ENCODE assay signal across 8 cellular contexts in the genomic region with DNA sequence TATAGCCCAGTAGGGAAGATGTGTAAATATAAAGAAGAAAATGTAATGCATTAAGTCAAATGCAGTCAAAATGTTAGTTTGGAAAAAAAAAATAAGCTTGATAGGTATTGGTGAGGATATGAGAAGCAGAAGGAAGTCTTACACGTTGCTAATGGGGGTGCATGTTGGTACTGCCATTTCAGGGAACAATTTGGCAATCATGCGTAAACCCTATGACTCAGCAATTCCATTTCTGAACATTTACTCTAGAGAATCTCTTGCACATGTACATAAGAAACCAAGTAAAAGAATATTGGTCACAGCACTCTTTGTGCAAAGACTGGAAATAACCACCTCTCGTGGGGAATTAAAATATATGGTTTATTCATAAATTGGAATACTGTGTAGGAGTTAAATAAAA. TPM values are rescaled to one million over a fixed set of nuclear protein-coding genes. Genes with fewer than 3 reads are reported as not detected.
A peak's percentile ranks its signal among the peaks of the same experiment; 100 is the strongest.
DNase-seq lines count a peak whose midpoint lies in the region; ATAC-seq and TF ChIP-seq lines count a peak whose summit lies in the region.

No MANE protein-coding gene starts in this region.

- no peaks in the 10 kb centered on the region for H3K27me3 ChIP-seq in colonic mucosa
- no peaks in the 10 kb centered on the region for H3K27me3 ChIP-seq in neural progenitor cell

- ATAC-seq in GM21526 (IDR thresholded peaks at IDR 0.05; ENCODE audit: low FRiP score, unreplicated experiment) (peak; percentile 27), HG03521 (IDR thresholded peaks at IDR 0.05; ENCODE audit: unreplicated experiment) (no peak)

- no peak overlapping the region for H3K4me3 Mint-ChIP-seq in neural progenitor cell

- H3K27ac ChIP-seq in colonic mucosa (peak overlapping the region; percentile 64), neural progenitor cell (no peak overlapping the region)

- no peaks in the 10 kb centered on the region for H3K36me3 ChIP-seq in colonic mucosa
- no peaks in the 10 kb centered on the region for H3K36me3 ChIP-seq in neural progenitor cell

- no peaks in the 10 kb centered on the region for H3K79me2 ChIP-seq in neural progenitor cell (ENCODE audit: low read depth)

- H3K9ac ChIP-seq in colonic mucosa (ENCODE audit: low read depth in 2 of 2, low read length in 2 of 2) (no peak overlapping the region), neural progenitor cell (no peak overlapping the region)

- intact Hi-C loops in colonic mucosa (cut with DNase I), result no loop called here

- no peaks in the 10 kb centered on the region for H3K36me3 Mint-ChIP-seq in neural progenitor cell

- H3K9me3 Mint-ChIP-seq in neural progenitor cell, result no peaks in the 10 kb centered on the region

- no peaks in the 10 kb centered on the region for H3F3A ChIP-seq in neural progenitor cell (ENCODE audit: low read depth)

- DNase-seq in CD1c-positive myeloid dendritic cell (ENCODE audit: extremely low spot score) (peak; percentile 90), NCI-H460 (ENCODE audit: extremely low read depth, low read depth) (peak; percentile 54), colonic mucosa (no peak), pons (ENCODE audit: low spot score) (peak; percentile 39), neural progenitor cell (ENCODE audit: low spot score) (no peak), NCI-H345 (lab: John Stamatoyannopoulos, UW) (no peak)

- H3K4me1 Mint-ChIP-seq in neural progenitor cell, result peaks cover 17% of the 10 kb centered on the region

- H3K4me3 ChIP-seq in colonic mucosa, result no peak overlapping the region
- H3K4me3 ChIP-seq in neural progenitor cell, result no peak overlapping the region

- no peak overlapping the region for H3K27ac Mint-ChIP-seq in neural progenitor cell

- H3K4me1 ChIP-seq in colonic mucosa, result peaks cover 12% of the 10 kb centered on the region
- H3K4me1 ChIP-seq in neural progenitor cell, result peaks cover 2% of the 10 kb centered on the region

- H4K20me1 ChIP-seq in neural progenitor cell (ENCODE audit: low read depth), result no peaks in the 10 kb centered on the region

- TF ChIP-seq CTCF in colonic mucosa (IDR thresholded peaks at IDR 0.05), result no peak
- no peak for TF ChIP-seq CTCF in neural progenitor cell (IDR thresholded peaks at IDR 0.05)

- no peak overlapping the region for H2AFZ ChIP-seq in neural progenitor cell (replicated peaks)

- no peak overlapping the region for H3K4me2 ChIP-seq in neural progenitor cell

- peaks cover 2% of the 10 kb centered on the region for H3K27me3 Mint-ChIP-seq in neural progenitor cell (ENCODE audit: insufficient read depth, low read depth)

- H3K9me3 ChIP-seq in colonic mucosa (no peaks in the 10 kb centered on the region), neural progenitor cell (ENCODE audit: low read depth) (no peaks in the 10 kb centered on the region)

RNA-seq across cellular contexts. Expression of a gene that starts 35.5 kb away (rescaled TPM):
- total RNA-seq in NCI-H460 (2014; rRNA removed; shearing (Covaris generic)), result 3.6 and 4.7 TPM in 2 replicates
- 0.25 and 3.0 TPM in 2 replicates for polyA plus RNA-seq in NCI-H460 (2014; cell fraction: nucleus; rRNA removed)
- total RNA-seq in colonic mucosa (1 to 10 TPM; 2.0 to 3.1 TPM), neural progenitor cell (ENCODE audit: low replicate concordance) (0.07 and 0.15 TPM in 2 replicates)

Comparison
In these comparisons a context has a peak if more than half of its experiments do, and no peak if none do; other contexts are left out.
1. DNase-seq: peak in CD1c-positive myeloid dendritic cell (single experiment), NCI-H460 (single experiment) and pons (single experiment); none in colonic mucosa (single experiment), neural progenitor cell (single experiment) and NCI-H345 (single experiment).